Comparison of ENCODE assay signal across 1 cellular context in genomic region chr4:52657630-52658501, GRCh38.
TF ChIP-seq lines count a peak whose summit lies in the region.

No MANE protein-coding gene starts in this region.

TF ChIP-seq in GM12878, 131 proteins besides CTCF, POLR2A, EP300 and RAD21:
- TF ChIP-seq USF2 (IDR thresholded peaks at IDR 0.05; ENCODE audit: borderline replicate concordance, low read depth, low read length) (no peak), NR2C1 (IDR thresholded peaks at IDR 0.05) (no peak), CBX3 (IDR thresholded peaks at IDR 0.05; ENCODE audit: borderline replicate concordance, low read depth) (no peak), CHD2 (IDR thresholded peaks at IDR 0.05; ENCODE audit: borderline replicate concordance, low read depth, low read length) (no peak), MYB (IDR thresholded peaks at IDR 0.05; ENCODE audit: borderline replicate concordance, low read depth, low read length) (no peak), ZBED1 (IDR thresholded peaks at IDR 0.05; ENCODE audit: borderline replicate concordance) (no peak), ZNF622 (IDR thresholded peaks at IDR 0.05) (no peak), NR2F1 (conservative IDR thresholded peaks at IDR 0.05) (no peak), MEF2B (IDR thresholded peaks at IDR 0.05; ENCODE audit: partially characterized antibody, poor library complexity, severe bottlenecking) (no peak), POU2F2 (IDR thresholded peaks at IDR 0.05; ENCODE audit: borderline replicate concordance, low read depth, low read length) (no peak), ZNF207 (IDR thresholded peaks at IDR 0.05; ENCODE audit: borderline replicate concordance) (no peak)
